11 cellular contexts compared by ENCODE assay signal in genomic region chr11:95584589-95584988, GRCh38.
DNase-seq lines count a peak whose midpoint lies in the region; ATAC-seq and TF ChIP-seq lines count a peak whose summit lies in the region.
"Had no signal": no experiment of that assay in that cellular context is flagged by ENCODE, and none has a peak within 500 bp of the region (broad histone marks: within the 10 kb centered on the region; RNA-seq: fewer than 3 reads in every experiment).

No MANE protein-coding gene starts in this region.

- DNase-seq in activated B cell treated with CpG ODN at 0.5 μM for 24 hours (no peak), activated gamma-delta T cell treated with Interleukin-2 at 50 U/mL for 16 hours (no peak), NCI-H1930 (lab: John Stamatoyannopoulos, UW) (no peak), ecto neural progenitor cell (ENCODE audit: low spot score) (no peak)
- DNase-seq in central memory CD4-positive, alpha-beta T cell = no peak
- DNase-seq: NCI-H2107, transverse colon had no signal

- H3K9me3 Mint-ChIP-seq in activated B cell treated with CpG ODN at 0.5 μM for 24 hours = no peaks in the 10 kb centered on the region

- H3K27me3 Mint-ChIP-seq in activated B cell treated with CpG ODN at 0.5 μM for 24 hours = no peaks in the 10 kb centered on the region

- no peak overlapping the region for H3K4me3 Mint-ChIP-seq in activated B cell treated with CpG ODN at 0.5 μM for 24 hours

- TF ChIP-seq CTCF in GM12872 (IDR thresholded peaks at IDR 0.05; ENCODE audit: insufficient read depth, low read depth, low read length) (peak; percentile 31; the same call in 1 of the 3 replicates), activated B cell treated with CpG ODN at 0.5 μM for 24 hours (IDR thresholded peaks at IDR 0.05) (no peak)

- POLR2A ChIA-PET in activated B cell treated with CpG ODN at 0.5 μM for 24 hours (lab: Charles Lee) = no interaction called here

- ATAC-seq in GM19023 (IDR thresholded peaks at IDR 0.05; ENCODE audit: unreplicated experiment) = peak; percentile 62
- peak; percentile 74 for ATAC-seq in HG03103 (IDR thresholded peaks at IDR 0.05; ENCODE audit: low read depth, unreplicated experiment)
- peak; percentile 54 for ATAC-seq in activated B cell treated with CpG ODN at 0.5 μM for 24 hours (ENCODE audit: low read depth)
- ATAC-seq: HCT116 had no signal

- no peaks in the 10 kb centered on the region for H3K36me3 Mint-ChIP-seq in activated B cell treated with CpG ODN at 0.5 μM for 24 hours (ENCODE audit: low read depth)

- CTCF ChIA-PET in activated B cell treated with CpG ODN at 0.5 μM for 24 hours (lab: Charles Lee) = interaction anchor here (2.6 kb wide), 1 partner anchor 121 kb away, joined by 9 read pairs; no protein-coding TSS in a partner anchor

- H3K27ac Mint-ChIP-seq in activated B cell treated with CpG ODN at 0.5 μM for 24 hours = no peak overlapping the region

- intact Hi-C loops in activated B cell treated with CpG ODN at 0.5 μM for 24 hours (cut with micrococcal nuclease) = no loop called here

- peaks cover 5% of the 10 kb centered on the region for H3K4me1 Mint-ChIP-seq in activated B cell treated with CpG ODN at 0.5 μM for 24 hours
